16 cellular contexts compared by ENCODE assay signal in genomic region chr17:47701603-47702002, GRCh38. TPM values are rescaled to one million over a fixed set of nuclear protein-coding genes. Genes with fewer than 3 reads are reported as not detected.
DNase-seq lines count a peak whose midpoint lies in the region; ATAC-seq, FAIRE-seq and TF ChIP-seq lines count a peak whose summit lies in the region.
"Had no signal": no experiment of that assay in that cellular context is flagged by ENCODE, and none has a peak within 500 bp of the region (broad histone marks: within the 10 kb centered on the region; RNA-seq: fewer than 3 reads in every experiment).

No MANE protein-coding gene starts in this region.

- H3K27me3 ChIP-seq in cardiac muscle cell (no peaks in the 10 kb centered on the region), heart right ventricle (no peaks in the 10 kb centered on the region), small intestine (ENCODE audit: control insufficient read depth in 2 of 2, insufficient read depth in 2 of 2, low read length in 2 of 2) (no peaks in the 10 kb centered on the region), stomach (no peaks in the 10 kb centered on the region)
- H3K27me3 ChIP-seq: breast epithelium, gastrocnemius medialis had no signal

- no peak for TF ChIP-seq CTCF in cardiac muscle cell (IDR thresholded peaks at IDR 0.05; ENCODE audit: low read depth, low read length)
- no peak for TF ChIP-seq CTCF in heart right ventricle (IDR thresholded peaks at IDR 0.05)
- TF ChIP-seq CTCF in stomach (IDR thresholded peaks at IDR 0.05) = no peak

- H3K9me3 ChIP-seq in cardiac muscle cell (ENCODE audit: low read depth) (no peaks in the 10 kb centered on the region), heart right ventricle (no peaks in the 10 kb centered on the region), small intestine (ENCODE audit: control insufficient read depth, low read depth) (no peaks in the 10 kb centered on the region), stomach (no peaks in the 10 kb centered on the region)
- H3K9me3 ChIP-seq: breast epithelium, gastrocnemius medialis had no signal

- TF ChIP-seq POLR2A in stomach (IDR thresholded peaks at IDR 0.05) = no peak

- POLR2A ChIA-PET in activated CD4-positive, alpha-beta memory T cell treated with anti-CD3 and anti-CD28 coated beads for 36 hours (lab: Charles Lee) = interaction anchor here (1.0 to 11.0 kb wide), 7 partner anchors 11 to 35 kb away, joined by 3 to 111 read pairs (median 5); partner anchors contain the start of gene TBX21

- H3K4me1 ChIP-seq in cardiac muscle cell (ENCODE audit: low read depth) = peaks cover 18% of the 10 kb centered on the region
- H3K4me1 ChIP-seq in heart right ventricle = peaks cover 0 to 47% (median 25%) of the 10 kb centered on the region in 9 donors
- no peaks in the 10 kb centered on the region for H3K4me1 ChIP-seq in small intestine (ENCODE audit: control insufficient read depth in 2 of 2, insufficient read depth in 1 of 2, low read depth in 1 of 2, low read length in 1 of 2)
- H3K4me1 ChIP-seq in stomach = peaks cover 4 to 48% (median 16%) of the 10 kb centered on the region in 4 donors
- H3K4me1 ChIP-seq: breast epithelium had no signal

- TF ChIP-seq EP300 in stomach (IDR thresholded peaks at IDR 0.05) = no peak

- peak overlapping the region; percentile 66 for H3K4me3 Mint-ChIP-seq in activated CD4-positive, alpha-beta memory T cell treated with anti-CD3 and anti-CD28 coated beads for 36 hours
- peak overlapping the region; percentile 89 to 99 (median 91) for H3K4me3 Mint-ChIP-seq in immature natural killer cell
- H3K4me3 Mint-ChIP-seq: type B pancreatic cell had no signal

- no peak for ATAC-seq in heart right ventricle
- no peak for ATAC-seq in GM18511 (IDR thresholded peaks at IDR 0.05; ENCODE audit: unreplicated experiment)
- no peak for ATAC-seq in GM19463 (IDR thresholded peaks at IDR 0.05; ENCODE audit: unreplicated experiment)
- ATAC-seq: gastrocnemius medialis had no signal

- H3K4me1 Mint-ChIP-seq in activated CD4-positive, alpha-beta memory T cell treated with anti-CD3 and anti-CD28 coated beads for 36 hours (ENCODE audit: low read depth) = peaks cover 75% of the 10 kb centered on the region
- H3K4me1 Mint-ChIP-seq in immature natural killer cell = peaks cover 89 to 93% of the 10 kb centered on the region in 2 donors

- 84 to 86% methylated on average over 4 of the region's 4 CpGs for WGBS in heart right ventricle, 2 donors
- WGBS in small intestine, 3 donors = 85 to 98% (median 95%) methylated on average over 4 of the region's 4 CpGs
- 81 to 97% (median 90%) methylated on average over 4 of the region's 4 CpGs for WGBS in stomach, 5 donors

- H3K27ac ChIP-seq in cardiac muscle cell (peak overlapping the region; percentile 66), heart right ventricle (peak overlapping the region in 1 of 10 donors; percentile 73), small intestine (ENCODE audit: low read depth in 1 of 2, low read length in 1 of 2) (no peak overlapping the region), stomach (no peak overlapping the region)
- H3K27ac ChIP-seq: breast epithelium, gastrocnemius medialis had no signal

- peak overlapping the region; percentile 91 for H3K27ac Mint-ChIP-seq in activated CD4-positive, alpha-beta memory T cell treated with anti-CD3 and anti-CD28 coated beads for 36 hours
- H3K27ac Mint-ChIP-seq in immature natural killer cell = peak overlapping the region; percentile 92 to 99 (median 96)
- H3K27ac Mint-ChIP-seq: type B pancreatic cell had no signal

- peak in 1 of 2 donors; percentile 69 for DNase-seq in cardiac muscle cell (ENCODE audit: low read depth in 1 of 2, low spot score in 1 of 2)
- no peak for DNase-seq in heart right ventricle
- no peak for DNase-seq in activated CD4-positive, alpha-beta memory T cell treated with anti-CD3 and anti-CD28 coated beads for 36 hours
- DNase-seq in immature natural killer cell = no peak
- no peak for DNase-seq in small intestine
- DNase-seq in stomach = no peak
- DNase-seq: DND-41, gastrocnemius medialis, kidney, NCI-H1930, NCI-H748 treated with DMSO at 0.1 percent for 48 hours had no signal

- no peak for FAIRE-seq in small intestine (lab: Jason Lieb, UNC)
- FAIRE-seq: kidney had no signal

- intact Hi-C loops in heart right ventricle (cut with DNase I) = loop anchor here in 2 of 10 donors (10.0 kb wide), 1 partner anchor 93 kb away; no protein-coding TSS in a partner anchor
- intact Hi-C loops in activated CD4-positive, alpha-beta memory T cell treated with anti-CD3 and anti-CD28 coated beads for 36 hours (cut with micrococcal nuclease) = no loop called here
- intact Hi-C loops in stomach (cut with DNase I; ENCODE audit: low total_unique reads) = no loop called here

- H3K4me3 ChIP-seq in cardiac muscle cell (no peak overlapping the region), heart right ventricle (no peak overlapping the region), small intestine (ENCODE audit: low read depth in 1 of 2, low read length in 2 of 2) (no peak overlapping the region), stomach (no peak overlapping the region)
- H3K4me3 ChIP-seq: breast epithelium, gastrocnemius medialis had no signal

- H3K36me3 Mint-ChIP-seq in activated CD4-positive, alpha-beta memory T cell treated with anti-CD3 and anti-CD28 coated beads for 36 hours = peaks cover 22% of the 10 kb centered on the region
- H3K36me3 Mint-ChIP-seq in immature natural killer cell = no peaks in the 10 kb centered on the region
- H3K36me3 Mint-ChIP-seq: type B pancreatic cell had no signal

- H3K36me3 ChIP-seq in cardiac muscle cell (peaks cover 7% of the 10 kb centered on the region), heart right ventricle (peaks cover 0 to 83% (median 9%) of the 10 kb centered on the region in 9 donors), small intestine (ENCODE audit: control insufficient read depth in 2 of 2, insufficient read depth in 2 of 2, low read length in 2 of 2) (peaks cover 0 to 3% of the 10 kb centered on the region in 2 donors), stomach (peaks cover 9 to 48% (median 32%) of the 10 kb centered on the region in 4 donors)
- H3K36me3 ChIP-seq: breast epithelium had no signal

- no peaks in the 10 kb centered on the region for H3K27me3 Mint-ChIP-seq in activated CD4-positive, alpha-beta memory T cell treated with anti-CD3 and anti-CD28 coated beads for 36 hours
- peaks cover 22 to 57% (median 50%) of the 10 kb centered on the region in 3 donors for H3K27me3 Mint-ChIP-seq in immature natural killer cell (ENCODE audit: low read depth in 3 of 3)
- H3K27me3 Mint-ChIP-seq: type B pancreatic cell had no signal

- CTCF ChIA-PET in activated CD4-positive, alpha-beta memory T cell treated with anti-CD3 and anti-CD28 coated beads for 36 hours (lab: Charles Lee) = interaction anchor here (1.2 to 6.8 kb wide), 9 partner anchors 8 to 103 kb away, joined by 3 to 175 read pairs (median 7); partner anchors contain the start of gene TBX21

- no peaks in the 10 kb centered on the region for H3K9me3 Mint-ChIP-seq in activated CD4-positive, alpha-beta memory T cell treated with anti-CD3 and anti-CD28 coated beads for 36 hours
- no peaks in the 10 kb centered on the region for H3K9me3 Mint-ChIP-seq in immature natural killer cell
- H3K9me3 Mint-ChIP-seq: type B pancreatic cell had no signal

RNA-seq across cellular contexts. Expression of gene TBKBP1, which starts 7.6 kb away (rescaled TPM):
- total RNA-seq in cardiac muscle cell = 112 and 143 TPM in 2 replicates
- 22.6 and 30.2 TPM in 2 replicates for polyA plus RNA-seq in cardiac muscle cell
- total RNA-seq in heart right ventricle = 10 to 100 TPM in 9 of 10 donors, 1 to 10 TPM in 1; 8.4 to 19.9 (median 12.6) TPM
- polyA plus RNA-seq in heart right ventricle = 10 to 100 TPM in 1 of 2 donors, 1 to 10 TPM in 1; 9.9 to 27.9 TPM
- total RNA-seq in activated CD4-positive, alpha-beta memory T cell treated with anti-CD3 and anti-CD28 coated beads for 36 hours = 10 to 100 TPM; 11.3 to 13.0 TPM
- 1 to 10 TPM; 1.3 to 2.3 (median 2.2) TPM for polyA plus RNA-seq in immature natural killer cell
- polyA plus RNA-seq in small intestine = 1 to 10 TPM in 2 of 3 donors, under 1 TPM in 1; 0.22 to 5.5 (median 3.5) TPM
- 10 to 100 TPM in 1 of 5 donors, 1 to 10 TPM in 4; 2.9 to 14.3 (median 6.7) TPM for total RNA-seq in stomach
- 10 to 100 TPM in 1 of 3 donors, 1 to 10 TPM in 2; 5.4 to 11.5 (median 5.8) TPM for polyA plus RNA-seq in stomach

RNA-seq across cellular contexts. Expression of gene TBX21, which starts 31.4 kb away (rescaled TPM):
- total RNA-seq in cardiac muscle cell = 1.0 and 2.9 TPM in 2 replicates
- 0.12 and 1.5 TPM in 2 replicates for polyA plus RNA-seq in cardiac muscle cell
- 1 to 10 TPM in 1 of 10 donors, under 1 TPM in 5, not detected in 4; 0.11 to 2.0 (median 0.29) TPM for total RNA-seq in heart right ventricle
- polyA plus RNA-seq in heart right ventricle = under 1 TPM; 0.07 to 0.15 TPM
- total RNA-seq in activated CD4-positive, alpha-beta memory T cell treated with anti-CD3 and anti-CD28 coated beads for 36 hours = 10 to 100 TPM; 57.7 to 58.2 TPM
- polyA plus RNA-seq in immature natural killer cell = 100 to 1,000 TPM; 199 to 385 (median 225) TPM
- under 1 TPM; 0.27 to 0.45 (median 0.31) TPM for polyA plus RNA-seq in small intestine
- total RNA-seq in stomach = under 1 TPM in 2 of 5 donors, not detected in 3; 0.29 to 0.55 TPM
- polyA plus RNA-seq in stomach = under 1 TPM; 0.10 to 0.92 (median 0.31) TPM
- total RNA-seq: pulmonary artery endothelial cell had no signal

RNA-seq across cellular contexts. Expression of gene KPNB1, which starts 51.9 kb away (rescaled TPM):
- total RNA-seq in cardiac muscle cell = 218 and 318 TPM in 2 replicates
- polyA plus RNA-seq in cardiac muscle cell = 97.9 and 125 TPM in 2 replicates
- 100 to 1,000 TPM; 167 to 236 (median 190) TPM for total RNA-seq in heart right ventricle
- polyA plus RNA-seq in heart right ventricle = 10 to 100 TPM; 30.6 to 66.4 TPM
- 100 to 1,000 TPM; 475 to 488 TPM for total RNA-seq in activated CD4-positive, alpha-beta memory T cell treated with anti-CD3 and anti-CD28 coated beads for 36 hours
- 10 to 100 TPM; 15.8 to 27.9 (median 17.3) TPM for polyA plus RNA-seq in immature natural killer cell
- polyA plus RNA-seq in small intestine = 10 to 100 TPM; 25.9 to 82.4 (median 27.1) TPM
- total RNA-seq in stomach = 100 to 1,000 TPM; 155 to 669 (median 198) TPM
- polyA plus RNA-seq in stomach = 10 to 100 TPM; 32.5 to 49.9 (median 33.6) TPM

Comparison
In these comparisons a context has a peak if more than half of its experiments do, and no peak if none do; other contexts are left out.
1. RNA of gene TBX21, which starts 31.4 kb away (polyA plus RNA-seq): 199 to 385 TPM in immature natural killer cell; 0.27 to 0.45 TPM in small intestine, 0.10 to 0.92 TPM in stomach, 0.07 to 0.15 TPM in heart right ventricle and 0.12 to 1.5 TPM in cardiac muscle cell; every median in the first group is over 10 times any median in the second.